Comparison of ENCODE assay signal across 8 cellular contexts in the genomic region with DNA sequence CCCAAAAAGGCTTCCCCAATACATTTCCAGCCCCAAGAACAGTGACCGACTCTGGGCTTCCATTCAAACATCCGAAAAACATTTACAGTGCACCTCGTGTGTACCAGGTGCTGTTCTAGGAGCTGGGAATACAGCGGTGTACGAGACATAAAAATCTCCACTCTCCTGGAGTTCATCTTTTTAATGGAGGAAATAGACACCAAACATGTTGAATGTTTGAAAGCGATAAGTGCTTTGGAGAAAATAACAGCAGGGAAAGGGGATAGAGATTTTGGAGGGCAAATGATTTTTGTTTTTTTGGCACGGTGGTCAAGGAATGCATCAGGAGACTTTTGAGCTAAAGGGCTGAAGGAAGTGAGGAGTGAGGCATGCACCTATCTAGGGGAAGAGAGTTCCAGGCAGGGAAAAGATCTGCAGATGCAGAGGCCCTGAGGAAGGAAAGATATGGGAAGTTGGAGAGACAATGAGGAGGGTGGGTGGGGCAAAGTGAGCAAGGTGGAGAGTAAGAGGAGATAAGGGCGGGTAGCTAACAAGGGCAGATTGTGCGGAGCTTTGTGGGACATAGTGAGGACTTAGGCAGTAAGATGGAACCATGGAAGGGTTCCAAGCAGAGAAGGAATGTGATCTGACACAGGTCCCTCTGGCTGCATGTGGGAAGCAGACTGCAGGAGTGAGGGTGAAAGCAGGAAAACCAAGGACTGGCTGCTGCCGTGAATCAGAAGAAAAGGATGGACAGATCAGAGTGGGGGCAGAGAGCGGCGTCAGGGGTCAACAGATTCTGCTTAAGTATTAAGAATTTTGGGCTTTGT. TPM values are rescaled to one million over a fixed set of nuclear protein-coding genes. Genes with fewer than 3 reads are reported as not detected.
DNase-seq lines count a peak whose midpoint lies in the region; ATAC-seq and TF ChIP-seq lines count a peak whose summit lies in the region.

No MANE protein-coding gene starts in this region.

- peaks cover 2% of the 10 kb centered on the region for H3K27me3 Mint-ChIP-seq in HFFc6 (ENCODE audit: insufficient read depth)

- 41 to 46% (median 42%) methylated on average over 12 of the region's 12 CpGs for WGBS in heart left ventricle, 4 donors

- TF ChIP-seq CTCF in HFFc6 (IDR thresholded peaks at IDR 0.05) (no peak), WERI-Rb-1 (IDR thresholded peaks at IDR 0.05; ENCODE audit: low read depth, low read length) (no peak), heart left ventricle (IDR thresholded peaks at IDR 0.05) (no peak)

- no peaks in the 10 kb centered on the region for H3K36me3 Mint-ChIP-seq in HFFc6 (ENCODE audit: low read depth)

- H3K4me2 ChIP-seq in skeletal muscle satellite cell (ENCODE audit: low read length): peak overlapping the region; percentile 98

- H3K27ac Mint-ChIP-seq in HFFc6: peak overlapping the region; percentile 90

- H3K4me1 ChIP-seq in heart left ventricle (peaks cover 0 to 45% (median 26%) of the 10 kb centered on the region in 12 donors), skeletal muscle satellite cell (ENCODE audit: control insufficient read depth, insufficient read depth, low read length) (peaks cover 31% of the 10 kb centered on the region)

- peak overlapping the region; percentile 88 for H3K9ac ChIP-seq in skeletal muscle satellite cell (ENCODE audit: low read depth, low read length)

- peak overlapping the region; percentile 93 for H3K4me3 Mint-ChIP-seq in HFFc6

- H3K36me3 ChIP-seq in WERI-Rb-1 (peaks cover 24% of the 10 kb centered on the region), heart left ventricle (no peaks in the 10 kb centered on the region), skeletal muscle satellite cell (ENCODE audit: insufficient read depth, low read length) (no peaks in the 10 kb centered on the region)

- H3K4me1 Mint-ChIP-seq in HFFc6 (ENCODE audit: low read depth): peaks cover 48% of the 10 kb centered on the region

- DNase-seq in HFFc6 (no peak), WERI-Rb-1 (peak; percentile 44), heart left ventricle (peak in 1 of 5 donors; percentile 5), inferior parietal cortex (ENCODE audit: extremely low spot score) (no peak), germinal center (ENCODE audit: low spot score) (no peak), SIG-M5 (lab: John Stamatoyannopoulos, UW) (no peak)

- H3K4me3 ChIP-seq in WERI-Rb-1 (ENCODE audit: low read depth, low read length): peak overlapping the region; percentile 86
- H3K4me3 ChIP-seq in heart left ventricle: peak overlapping the region; percentile 62 to 89 (median 80)
- H3K4me3 ChIP-seq in skeletal muscle satellite cell (ENCODE audit: low read length): peak overlapping the region; percentile 89

- peak in 3 of 4 donors; percentile 2 to 29 (median 15) for ATAC-seq in heart left ventricle
- no peak for ATAC-seq in HG02763 (IDR thresholded peaks at IDR 0.05; ENCODE audit: unreplicated experiment)

- intact Hi-C loops in heart left ventricle (cut with DNase I): loop anchor here in 8 of 10 donors (1.0 to 10.0 kb wide), 8 partner anchors 13 to 302 kb away; partner anchors contain the start of genes EID2 (in 2 of the 8), PSMC4 (in 2 of the 8) and DYRK1B (in 1 of the 8)

- H3K9me3 ChIP-seq in WERI-Rb-1 (ENCODE audit: severe bottlenecking) (no peaks in the 10 kb centered on the region), heart left ventricle (no peaks in the 10 kb centered on the region), skeletal muscle satellite cell (replicated peaks; ENCODE audit: low read length) (no peaks in the 10 kb centered on the region)

- no peaks in the 10 kb centered on the region for H3K9me3 Mint-ChIP-seq in HFFc6

- peak overlapping the region; percentile 91 for H3K27ac ChIP-seq in WERI-Rb-1
- peak overlapping the region; percentile 64 to 93 (median 84) for H3K27ac ChIP-seq in heart left ventricle

- no peak for TF ChIP-seq POLR2A in heart left ventricle (IDR thresholded peaks at IDR 0.05)

- H3K27me3 ChIP-seq in WERI-Rb-1 (ENCODE audit: insufficient read depth, low read depth, severe bottlenecking) (no peaks in the 10 kb centered on the region), heart left ventricle (no peaks in the 10 kb centered on the region), skeletal muscle satellite cell (ENCODE audit: control insufficient read depth, insufficient read depth, low read length) (no peaks in the 10 kb centered on the region)

RNA-seq across cellular contexts. Expression of gene FBL, which starts 0.7 kb away (rescaled TPM):
- 100 to 1,000 TPM; 167 to 234 (median 217) TPM for total RNA-seq in HFFc6 (2021; fragmentation: NEBNext Ultra II Directional; extraction: Animal tissue kit (Norgen Biotek cat#: 25700))
- total RNA-seq in heart left ventricle: 10 to 100 TPM; 44.3 to 94.3 (median 70.5) TPM
- polyA plus RNA-seq in heart left ventricle: 100 to 1,000 TPM in 1 of 2 donors, 10 to 100 TPM in 1; 72.5 to 169 TPM
- 201 and 243 TPM in 2 replicates for total RNA-seq in skeletal muscle satellite cell (2012; rRNA removed)

RNA-seq across cellular contexts. Expression of gene DYRK1B, which starts 12.9 kb away (rescaled TPM):
- 10 to 100 TPM in 4 of 6 experiments, 1 to 10 TPM in 2; 8.9 to 20.2 (median 12.7) TPM for total RNA-seq in HFFc6 (2021; fragmentation: NEBNext Ultra II Directional; extraction: Animal tissue kit (Norgen Biotek cat#: 25700))
- total RNA-seq in heart left ventricle: 10 to 100 TPM; 12.8 to 49.1 (median 28.7) TPM
- 10 to 100 TPM; 13.8 to 19.7 TPM for polyA plus RNA-seq in heart left ventricle
- total RNA-seq in skeletal muscle satellite cell (2012; rRNA removed): 7.0 and 10.1 TPM in 2 replicates
